1 cellular context compared by ENCODE assay signal in the genomic region with DNA sequence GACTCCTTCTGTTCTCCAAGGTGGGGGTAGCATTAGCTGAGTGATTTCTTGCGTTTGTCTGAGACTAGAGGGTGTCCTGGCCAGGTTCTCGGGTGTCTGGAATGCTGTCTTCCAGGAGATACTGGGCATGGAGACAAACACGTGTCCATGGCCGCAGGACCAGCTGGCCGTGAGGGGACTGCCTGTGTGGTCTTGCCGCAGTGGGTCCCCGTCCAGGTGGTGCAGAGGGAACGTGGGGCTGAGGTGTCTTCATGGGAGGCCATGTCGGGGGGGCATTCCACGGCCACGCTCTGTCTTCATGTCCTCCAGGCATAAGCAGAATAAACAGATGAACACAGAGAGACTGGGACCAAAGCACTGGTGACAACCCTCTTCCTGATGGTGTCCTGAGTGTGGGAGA.
TF ChIP-seq lines count a peak whose summit lies in the region.

No MANE protein-coding gene starts in this region.

TF ChIP-seq in H1, 55 proteins besides CTCF, POLR2A, EP300 and RAD21 (continued from another document):
- TF ChIP-seq, protein P1, sequence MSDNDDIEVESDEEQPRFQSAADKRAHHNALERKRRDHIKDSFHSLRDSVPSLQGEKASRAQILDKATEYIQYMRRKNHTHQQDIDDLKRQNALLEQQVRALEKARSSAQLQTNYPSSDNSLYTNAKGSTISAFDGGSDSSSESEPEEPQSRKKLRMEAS (IDR thresholded peaks at IDR 0.05), result no peak
- TF ChIP-seq CBX5 (IDR thresholded peaks at IDR 0.05; ENCODE audit: low read depth, low read length) (no peak), CHD2 (IDR thresholded peaks at IDR 0.05; ENCODE audit: low read length) (no peak), RFX5 (IDR thresholded peaks at IDR 0.05; ENCODE audit: borderline replicate concordance, low read depth, low read length) (no peak), GTF2F1 (IDR thresholded peaks at IDR 0.05; ENCODE audit: borderline replicate concordance, low read depth, low read length) (no peak), CREB1 (IDR thresholded peaks at IDR 0.05) (no peak)
- TF ChIP-seq, protein P2, sequence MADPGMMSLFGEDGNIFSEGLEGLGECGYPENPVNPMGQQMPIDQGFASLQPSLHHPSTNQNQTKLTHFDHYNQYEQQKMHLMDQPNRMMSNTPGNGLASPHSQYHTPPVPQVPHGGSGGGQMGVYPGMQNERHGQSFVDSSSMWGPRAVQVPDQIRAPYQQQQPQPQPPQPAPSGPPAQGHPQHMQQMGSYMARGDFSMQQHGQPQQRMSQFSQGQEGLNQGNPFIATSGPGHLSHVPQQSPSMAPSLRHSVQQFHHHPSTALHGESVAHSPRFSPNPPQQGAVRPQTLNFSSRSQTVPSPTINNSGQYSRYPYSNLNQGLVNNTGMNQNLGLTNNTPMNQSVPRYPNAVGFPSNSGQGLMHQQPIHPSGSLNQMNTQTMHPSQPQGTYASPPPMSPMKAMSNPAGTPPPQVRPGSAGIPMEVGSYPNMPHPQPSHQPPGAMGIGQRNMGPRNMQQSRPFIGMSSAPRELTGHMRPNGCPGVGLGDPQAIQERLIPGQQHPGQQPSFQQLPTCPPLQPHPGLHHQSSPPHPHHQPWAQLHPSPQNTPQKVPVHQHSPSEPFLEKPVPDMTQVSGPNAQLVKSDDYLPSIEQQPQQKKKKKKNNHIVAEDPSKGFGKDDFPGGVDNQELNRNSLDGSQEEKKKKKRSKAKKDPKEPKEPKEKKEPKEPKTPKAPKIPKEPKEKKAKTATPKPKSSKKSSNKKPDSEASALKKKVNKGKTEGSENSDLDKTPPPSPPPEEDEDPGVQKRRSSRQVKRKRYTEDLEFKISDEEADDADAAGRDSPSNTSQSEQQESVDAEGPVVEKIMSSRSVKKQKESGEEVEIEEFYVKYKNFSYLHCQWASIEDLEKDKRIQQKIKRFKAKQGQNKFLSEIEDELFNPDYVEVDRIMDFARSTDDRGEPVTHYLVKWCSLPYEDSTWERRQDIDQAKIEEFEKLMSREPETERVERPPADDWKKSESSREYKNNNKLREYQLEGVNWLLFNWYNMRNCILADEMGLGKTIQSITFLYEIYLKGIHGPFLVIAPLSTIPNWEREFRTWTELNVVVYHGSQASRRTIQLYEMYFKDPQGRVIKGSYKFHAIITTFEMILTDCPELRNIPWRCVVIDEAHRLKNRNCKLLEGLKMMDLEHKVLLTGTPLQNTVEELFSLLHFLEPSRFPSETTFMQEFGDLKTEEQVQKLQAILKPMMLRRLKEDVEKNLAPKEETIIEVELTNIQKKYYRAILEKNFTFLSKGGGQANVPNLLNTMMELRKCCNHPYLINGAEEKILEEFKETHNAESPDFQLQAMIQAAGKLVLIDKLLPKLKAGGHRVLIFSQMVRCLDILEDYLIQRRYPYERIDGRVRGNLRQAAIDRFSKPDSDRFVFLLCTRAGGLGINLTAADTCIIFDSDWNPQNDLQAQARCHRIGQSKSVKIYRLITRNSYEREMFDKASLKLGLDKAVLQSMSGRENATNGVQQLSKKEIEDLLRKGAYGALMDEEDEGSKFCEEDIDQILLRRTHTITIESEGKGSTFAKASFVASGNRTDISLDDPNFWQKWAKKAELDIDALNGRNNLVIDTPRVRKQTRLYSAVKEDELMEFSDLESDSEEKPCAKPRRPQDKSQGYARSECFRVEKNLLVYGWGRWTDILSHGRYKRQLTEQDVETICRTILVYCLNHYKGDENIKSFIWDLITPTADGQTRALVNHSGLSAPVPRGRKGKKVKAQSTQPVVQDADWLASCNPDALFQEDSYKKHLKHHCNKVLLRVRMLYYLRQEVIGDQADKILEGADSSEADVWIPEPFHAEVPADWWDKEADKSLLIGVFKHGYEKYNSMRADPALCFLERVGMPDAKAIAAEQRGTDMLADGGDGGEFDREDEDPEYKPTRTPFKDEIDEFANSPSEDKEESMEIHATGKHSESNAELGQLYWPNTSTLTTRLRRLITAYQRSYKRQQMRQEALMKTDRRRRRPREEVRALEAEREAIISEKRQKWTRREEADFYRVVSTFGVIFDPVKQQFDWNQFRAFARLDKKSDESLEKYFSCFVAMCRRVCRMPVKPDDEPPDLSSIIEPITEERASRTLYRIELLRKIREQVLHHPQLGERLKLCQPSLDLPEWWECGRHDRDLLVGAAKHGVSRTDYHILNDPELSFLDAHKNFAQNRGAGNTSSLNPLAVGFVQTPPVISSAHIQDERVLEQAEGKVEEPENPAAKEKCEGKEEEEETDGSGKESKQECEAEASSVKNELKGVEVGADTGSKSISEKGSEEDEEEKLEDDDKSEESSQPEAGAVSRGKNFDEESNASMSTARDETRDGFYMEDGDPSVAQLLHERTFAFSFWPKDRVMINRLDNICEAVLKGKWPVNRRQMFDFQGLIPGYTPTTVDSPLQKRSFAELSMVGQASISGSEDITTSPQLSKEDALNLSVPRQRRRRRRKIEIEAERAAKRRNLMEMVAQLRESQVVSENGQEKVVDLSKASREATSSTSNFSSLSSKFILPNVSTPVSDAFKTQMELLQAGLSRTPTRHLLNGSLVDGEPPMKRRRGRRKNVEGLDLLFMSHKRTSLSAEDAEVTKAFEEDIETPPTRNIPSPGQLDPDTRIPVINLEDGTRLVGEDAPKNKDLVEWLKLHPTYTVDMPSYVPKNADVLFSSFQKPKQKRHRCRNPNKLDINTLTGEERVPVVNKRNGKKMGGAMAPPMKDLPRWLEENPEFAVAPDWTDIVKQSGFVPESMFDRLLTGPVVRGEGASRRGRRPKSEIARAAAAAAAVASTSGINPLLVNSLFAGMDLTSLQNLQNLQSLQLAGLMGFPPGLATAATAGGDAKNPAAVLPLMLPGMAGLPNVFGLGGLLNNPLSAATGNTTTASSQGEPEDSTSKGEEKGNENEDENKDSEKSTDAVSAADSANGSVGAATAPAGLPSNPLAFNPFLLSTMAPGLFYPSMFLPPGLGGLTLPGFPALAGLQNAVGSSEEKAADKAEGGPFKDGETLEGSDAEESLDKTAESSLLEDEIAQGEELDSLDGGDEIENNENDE (IDR thresholded peaks at IDR 0.05; ENCODE audit: insufficient replicate concordance, low read length), result no peak
